1 cellular context compared by ENCODE assay signal in genomic region chr12:11759894-11760293, GRCh38.
A peak's percentile ranks its signal among the peaks of the same experiment; 100 is the strongest.
TF ChIP-seq lines count a peak whose summit lies in the region.

No MANE protein-coding gene starts in this region.

TF ChIP-seq in GM12878, 131 proteins besides CTCF, POLR2A, EP300 and RAD21 (continued from another document):
- no peak for TF ChIP-seq IRF5 (IDR thresholded peaks at IDR 0.05; ENCODE audit: borderline replicate concordance)
- no peak for TF ChIP-seq FOXK2 (IDR thresholded peaks at IDR 0.05)
- no peak for TF ChIP-seq RBBP5 (conservative IDR thresholded peaks at IDR 0.05)
- no peak for TF ChIP-seq ZNF622 (IDR thresholded peaks at IDR 0.05)
- no peak for TF ChIP-seq ATF7 (IDR thresholded peaks at IDR 0.05; ENCODE audit: low read depth)
- TF ChIP-seq POLR2AphosphoS5 (IDR thresholded peaks at IDR 0.05; ENCODE audit: low read length), result 0 out of 2 replicates have a peak, but pooled peaks have one; percentile 11
- TF ChIP-seq CHD2 (IDR thresholded peaks at IDR 0.05; ENCODE audit: borderline replicate concordance, low read depth, low read length), result no peak
- no peak for TF ChIP-seq CUX1 (IDR thresholded peaks at IDR 0.05; ENCODE audit: insufficient replicate concordance, low read depth, low read length)
